Comparison of ENCODE assay signal across 17 cellular contexts in the genomic region with DNA sequence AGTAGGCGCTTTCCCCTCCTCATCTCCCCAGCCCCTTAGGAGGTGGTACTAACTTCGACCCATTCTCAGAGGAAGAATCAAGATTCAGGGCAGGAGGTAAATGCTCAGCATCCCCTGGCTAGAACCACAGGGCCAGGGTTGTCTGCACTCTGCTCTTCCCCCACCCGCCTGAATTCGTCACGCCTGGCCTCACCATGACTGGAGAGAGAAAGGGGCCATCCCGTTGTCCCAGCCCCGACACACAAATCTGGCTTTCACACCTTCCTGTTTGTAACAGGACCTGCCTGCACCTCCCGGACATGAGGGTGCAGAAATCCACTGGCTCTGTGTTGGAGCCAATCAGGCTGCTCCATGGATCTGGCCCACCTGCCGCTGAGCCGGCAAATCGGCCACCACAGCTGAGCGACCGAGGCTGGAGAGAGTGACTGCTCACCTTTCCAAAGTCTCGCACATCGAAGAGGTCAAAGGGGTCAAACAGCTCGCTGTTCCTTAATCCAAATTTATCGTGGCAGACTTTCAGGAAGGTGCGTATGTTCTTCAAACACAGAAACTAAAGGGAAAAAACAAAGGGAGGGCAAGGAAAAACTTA. TPM values are rescaled to one million over a fixed set of nuclear protein-coding genes. Genes with fewer than 3 reads are reported as not detected.
DNase-seq lines count a peak whose midpoint lies in the region; ATAC-seq and TF ChIP-seq lines count a peak whose summit lies in the region.
"Had no signal": no experiment of that assay in that cellular context is flagged by ENCODE, and none has a peak within 500 bp of the region (broad histone marks: within the 10 kb centered on the region; RNA-seq: fewer than 3 reads in every experiment).

No MANE protein-coding gene starts in this region.

- H3K9me3 Mint-ChIP-seq in brain, result no peaks in the 10 kb centered on the region
- H3K9me3 Mint-ChIP-seq in stimulated activated memory B cell treated with anti-CD40 and anti-IgM and Interleukin-4, amounts not matched to agents 10 μg/mL and 1 μg/mL and 100 μg/mL, for 72 hours, result peaks cover 3% of the 10 kb centered on the region
- H3K9me3 Mint-ChIP-seq: CD4-positive, alpha-beta T cell had no signal

- no peak overlapping the region for H2BK120ac ChIP-seq in mesenchymal stem cell (ENCODE audit: low read depth, low read length)

- H2BK5ac ChIP-seq in mesenchymal stem cell (ENCODE audit: low read depth, low read length, poor library complexity, severe bottlenecking), result no peak overlapping the region

- DNase-seq in mesenchymal stem cell, result no peak
- DNase-seq in OCI-M2 (lab: John Stamatoyannopoulos, UW; ENCODE audit: unreplicated experiment), result no peak
- DNase-seq in stimulated activated CD8-positive, alpha-beta memory T cell treated with anti-CD3 and anti-CD28 coated beads, Interleukin-4, amount 100 ng/mL, for 48 hours, result no peak
- DNase-seq: CD4-positive, alpha-beta T cell; EL; NCI-H1417; NCI-H187 treated with DMSO at 0.1 percent for 48 hours; NCI-H446; NK-92 treated with Interleukin-12 subunit alpha and Interleukin-12 subunit beta, amount 100 ng/mL, for 24 hours; OCI-M1; RPMI8226 had no signal

- H3K9ac ChIP-seq in HUES64 (ENCODE audit: low read depth, low read length), result 0 out of 2 replicates have a peak overlapping the region, but pooled peaks have one; percentile 3
- no peak overlapping the region for H3K9ac ChIP-seq in mesenchymal stem cell (ENCODE audit: low read length)

- peak overlapping the region in 1 of 5 experiments; percentile 4 for H3K4me3 Mint-ChIP-seq in brain
- no peak overlapping the region for H3K4me3 Mint-ChIP-seq in stimulated activated memory B cell treated with anti-CD40 and anti-IgM and Interleukin-4, amounts not matched to agents 10 μg/mL and 1 μg/mL and 100 μg/mL, for 72 hours
- H3K4me3 Mint-ChIP-seq: CD4-positive, alpha-beta T cell had no signal

- H3K4me1 ChIP-seq in HUES64 (ENCODE audit: insufficient read depth, low read length) (no peaks in the 10 kb centered on the region), mesenchymal stem cell (ENCODE audit: control insufficient read depth, insufficient read depth, low read depth, low read length) (peaks cover 73% of the 10 kb centered on the region)

- H2BK12ac ChIP-seq in mesenchymal stem cell (ENCODE audit: low read length in 2 of 2), result no peak overlapping the region

- H2BK15ac ChIP-seq in mesenchymal stem cell (ENCODE audit: low read depth, poor library complexity, severe bottlenecking), result no peak overlapping the region

- no peak overlapping the region for H4K8ac ChIP-seq in mesenchymal stem cell (ENCODE audit: low read length)

- H3K27me3 ChIP-seq in HUES64 (ENCODE audit: insufficient read depth, low read length), result no peaks in the 10 kb centered on the region
- H3K27me3 ChIP-seq in mesenchymal stem cell (ENCODE audit: control insufficient read depth in 1 of 2, insufficient read depth in 1 of 2, low read length in 2 of 2), result no peaks in the 10 kb centered on the region

- no peak overlapping the region for H3K27ac ChIP-seq in HUES64 (ENCODE audit: low read depth, low read length)
- H3K27ac ChIP-seq in mesenchymal stem cell (ENCODE audit: low read length, poor library complexity, severe bottlenecking), result no peak overlapping the region
- H3K27ac ChIP-seq: HL-60 had no signal

- H3K4ac ChIP-seq in mesenchymal stem cell (ENCODE audit: low read depth in 1 of 2, low read length in 2 of 2), result no peak overlapping the region

- H3K14ac ChIP-seq in mesenchymal stem cell (ENCODE audit: low read length in 2 of 2), result no peak overlapping the region

- H3K23ac ChIP-seq in mesenchymal stem cell (ENCODE audit: low read length in 2 of 2), result no peak overlapping the region

- H2AFZ ChIP-seq in mesenchymal stem cell (ENCODE audit: low read depth, low read length), result no peak overlapping the region

- H3K4me3 ChIP-seq in HUES64 (ENCODE audit: low read length), result no peak overlapping the region
- no peak overlapping the region for H3K4me3 ChIP-seq in mesenchymal stem cell (ENCODE audit: insufficient read depth in 1 of 2, low read depth in 1 of 2, low read length in 2 of 2)
- H3K4me3 ChIP-seq: K562 had no signal

- H4K91ac ChIP-seq in mesenchymal stem cell (ENCODE audit: low read length), result no peak overlapping the region

- H3K27ac Mint-ChIP-seq in brain, result peak overlapping the region in 4 of 5 experiments; percentile 22 to 84 (median 61)
- peak overlapping the region; percentile 33 for H3K27ac Mint-ChIP-seq in stimulated activated memory B cell treated with anti-CD40 and anti-IgM and Interleukin-4, amounts not matched to agents 10 μg/mL and 1 μg/mL and 100 μg/mL, for 72 hours
- H3K27ac Mint-ChIP-seq: CD4-positive, alpha-beta T cell had no signal

- peaks cover 24% of the 10 kb centered on the region for H3K36me3 Mint-ChIP-seq in brain
- peaks cover 54% of the 10 kb centered on the region for H3K36me3 Mint-ChIP-seq in stimulated activated memory B cell treated with anti-CD40 and anti-IgM and Interleukin-4, amounts not matched to agents 10 μg/mL and 1 μg/mL and 100 μg/mL, for 72 hours

- H3K36me3 ChIP-seq in HUES64 (ENCODE audit: insufficient read depth, low read length) (peaks cover 14% of the 10 kb centered on the region), mesenchymal stem cell (ENCODE audit: control insufficient read depth in 1 of 2, insufficient read depth in 2 of 2, low read depth in 1 of 2, low read length in 2 of 2) (peaks cover 24 to 46% of the 10 kb centered on the region in 2 experiments)

- H3K79me1 ChIP-seq in mesenchymal stem cell (replicated peaks; ENCODE audit: low read length, poor library complexity, severe bottlenecking), result peaks cover 13% of the 10 kb centered on the region

- peaks cover 84% of the 10 kb centered on the region for H3K4me1 Mint-ChIP-seq in brain
- peaks cover 44% of the 10 kb centered on the region for H3K4me1 Mint-ChIP-seq in stimulated activated memory B cell treated with anti-CD40 and anti-IgM and Interleukin-4, amounts not matched to agents 10 μg/mL and 1 μg/mL and 100 μg/mL, for 72 hours

- no peaks in the 10 kb centered on the region for H3K9me3 ChIP-seq in HUES64 (ENCODE audit: insufficient read depth, low read depth, low read length)
- no peaks in the 10 kb centered on the region for H3K9me3 ChIP-seq in mesenchymal stem cell (ENCODE audit: control insufficient read depth, low read length)

- H3K4me2 ChIP-seq in mesenchymal stem cell (ENCODE audit: low read length, poor library complexity, severe bottlenecking), result no peak overlapping the region

- WGBS in HUES64, result 92% methylated on average over 18 of the region's 18 CpGs
- 94% methylated on average over 18 of the region's 18 CpGs for WGBS in mesenchymal stem cell

- H2AK5ac ChIP-seq in mesenchymal stem cell (ENCODE audit: low read length, severe bottlenecking), result peak overlapping the region; percentile 4

- H3K27me3 Mint-ChIP-seq in brain, result no peaks in the 10 kb centered on the region
- no peaks in the 10 kb centered on the region for H3K27me3 Mint-ChIP-seq in stimulated activated memory B cell treated with anti-CD40 and anti-IgM and Interleukin-4, amounts not matched to agents 10 μg/mL and 1 μg/mL and 100 μg/mL, for 72 hours
- H3K27me3 Mint-ChIP-seq: CD4-positive, alpha-beta T cell had no signal

- H3K18ac ChIP-seq in mesenchymal stem cell (ENCODE audit: low read depth in 1 of 2, low read length in 2 of 2), result no peak overlapping the region

- ATAC-seq in stimulated activated memory B cell treated with anti-CD40 and anti-IgM and Interleukin-4, amounts not matched to agents 10 μg/mL and 1 μg/mL and 100 μg/mL, for 72 hours, result no peak
- no peak for ATAC-seq in GM21390 (IDR thresholded peaks at IDR 0.05; ENCODE audit: unreplicated experiment)
- ATAC-seq: K562 had no signal

- no peak for TF ChIP-seq CTCF in brain (conservative IDR thresholded peaks at IDR 0.05)

RNA-seq across cellular contexts. Expression of gene VAV2, which starts 53.4 kb away (rescaled TPM):
- polyA plus RNA-seq in HUES64 (2013, experiment 1 of 2), result 17.8 TPM
- 19.9 TPM for polyA plus RNA-seq in HUES64 (2013, experiment 2 of 2)
- polyA plus RNA-seq in brain (ENCODE audit: insufficient read depth, low read depth, low replicate concordance), result 80.6 TPM
- 11.6 TPM for polyA plus RNA-seq in mesenchymal stem cell (2013, experiment 1 of 2)
- 11.1 TPM for polyA plus RNA-seq in mesenchymal stem cell (2013, experiment 2 of 2)
